15 cellular contexts compared by ENCODE assay signal in genomic region chr13:73741111-73741510, GRCh38.
DNase-seq lines count a peak whose midpoint lies in the region; ATAC-seq and TF ChIP-seq lines count a peak whose summit lies in the region.
"Had no signal": no experiment of that assay in that cellular context is flagged by ENCODE, and none has a peak within 500 bp of the region (broad histone marks: within the 10 kb centered on the region; RNA-seq: fewer than 3 reads in every experiment).

No MANE protein-coding gene starts in this region.

- H3K9me3 ChIP-seq in adipocyte (ENCODE audit: control insufficient read depth, low read length) (no peaks in the 10 kb centered on the region), gastroesophageal sphincter (no peaks in the 10 kb centered on the region), thoracic aorta (no peaks in the 10 kb centered on the region)

- ATAC-seq in left ventricle myocardium superior (peak; percentile 18), Right ventricle myocardium inferior (no peak), gastroesophageal sphincter (no peak), thoracic aorta (ENCODE audit: insufficient number of reproducible peaks, low FRiP score, low read depth) (no peak), HG02642 (IDR thresholded peaks at IDR 0.05; ENCODE audit: poor library complexity, unreplicated experiment) (no peak)
- ATAC-seq: left lobe of liver had no signal

- DNase-seq in left ventricle myocardium superior (no peak), Right ventricle myocardium inferior (ENCODE audit: missing footprints) (no peak), adipocyte (ENCODE audit: low read depth) (peak; percentile 34), thoracic aorta (ENCODE audit: low spot score) (no peak), NCI-H146 treated with DMSO at 0.1 percent for 48 hours (lab: John Stamatoyannopoulos, UW; ENCODE audit: unreplicated experiment) (no peak), D341Med (ENCODE audit: low spot score) (no peak)
- DNase-seq: activated gamma-delta T cell; AML-193; central memory CD4-positive, alpha-beta T cell; NCI-H1092; NK-92 treated with Interleukin-12 subunit alpha and Interleukin-12 subunit beta, amount 100 ng/mL, for 24 hours; SHP77 had no signal

- H3K36me3 ChIP-seq in adipocyte (ENCODE audit: control insufficient read depth, insufficient read depth, low read length, severe bottlenecking) (no peaks in the 10 kb centered on the region), gastroesophageal sphincter (peaks cover 0 to 5% of the 10 kb centered on the region in 2 donors), thoracic aorta (no peaks in the 10 kb centered on the region)

- intact Hi-C loops in left ventricle myocardium superior (cut with micrococcal nuclease) (no loop called here), Right ventricle myocardium inferior (cut with DNase I) (no loop called here)

- H3K27me3 ChIP-seq in adipocyte (replicated peaks; ENCODE audit: control insufficient read depth, insufficient read depth, low read length) (no peaks in the 10 kb centered on the region), gastroesophageal sphincter (no peaks in the 10 kb centered on the region), thoracic aorta (replicated peaks; ENCODE audit: insufficient read depth) (no peaks in the 10 kb centered on the region)

- TF ChIP-seq CTCF in gastroesophageal sphincter (IDR thresholded peaks at IDR 0.05) (no peak), thoracic aorta (IDR thresholded peaks at IDR 0.05) (no peak)

- peak overlapping the region; percentile 55 for H3K9ac ChIP-seq in adipocyte (ENCODE audit: low read length)

- H3K4me3 ChIP-seq in adipocyte (ENCODE audit: low read length), result peak overlapping the region; percentile 79
- H3K4me3 ChIP-seq in gastroesophageal sphincter, result peak overlapping the region in 1 of 2 donors; percentile 30
- peak overlapping the region; percentile 55 for H3K4me3 ChIP-seq in thoracic aorta

- TF ChIP-seq POLR2A in gastroesophageal sphincter (IDR thresholded peaks at IDR 0.05), result no peak

- H3K4me1 ChIP-seq in adipocyte (ENCODE audit: control insufficient read depth, insufficient read depth, low read length) (peaks cover 14% of the 10 kb centered on the region), gastroesophageal sphincter (peaks cover 0 to 18% (median 0%) of the 10 kb centered on the region in 3 donors), thoracic aorta (ENCODE audit: control insufficient read depth in 1 of 2, low read depth in 2 of 2) (peaks cover 0 to 10% of the 10 kb centered on the region in 2 donors)

- TF ChIP-seq EP300 in gastroesophageal sphincter (IDR thresholded peaks at IDR 0.05), result no peak

- 15 to 21% methylated on average over 4 to 8 of the region's 8 CpGs for whole genome bisulfite sequencing in gastroesophageal sphincter (ENCODE audit: low coverage in 1 of 2), 2 donors

- H3K27ac ChIP-seq in gastroesophageal sphincter (peak overlapping the region in 3 of 4 donors; percentile 15 to 40 (median 17)), thoracic aorta (no peak overlapping the region)

Comparison
In these comparisons a context has a peak if more than half of its experiments do, and no peak if none do; other contexts are left out.
1. H3K27ac ChIP-seq: peak in gastroesophageal sphincter (3 of 4); none in thoracic aorta (0 of 2).